Comparison of ENCODE assay signal across 17 cellular contexts in the genomic region with DNA sequence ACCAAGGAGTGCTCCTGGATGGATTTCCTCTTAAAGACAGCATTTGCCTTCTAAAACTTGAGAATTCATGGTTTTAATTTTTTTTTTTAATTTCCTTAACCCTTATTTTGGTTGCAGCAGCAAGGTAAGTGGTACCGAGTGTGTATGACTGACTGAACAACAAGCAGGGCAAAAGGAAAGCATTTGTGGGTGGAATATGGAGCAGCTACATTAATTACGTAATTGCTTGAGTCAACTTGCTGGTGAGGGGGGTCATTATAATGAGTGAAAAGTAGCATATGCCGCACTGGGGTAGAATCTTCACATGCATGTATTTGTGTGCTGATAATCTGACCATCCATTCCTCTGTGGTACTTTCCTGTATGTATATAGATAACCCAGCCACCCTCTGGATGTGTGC.
DNase-seq lines count a peak whose midpoint lies in the region; ATAC-seq, FAIRE-seq and TF ChIP-seq lines count a peak whose summit lies in the region.
"Had no signal": no experiment of that assay in that cellular context is flagged by ENCODE, and none has a peak within 500 bp of the region (broad histone marks: within the 10 kb centered on the region; RNA-seq: fewer than 3 reads in every experiment).

No MANE protein-coding gene starts in this region.

- H3K36me3 ChIP-seq in adipocyte (ENCODE audit: control insufficient read depth, insufficient read depth, low read length, severe bottlenecking) = no peaks in the 10 kb centered on the region
- H3K36me3 ChIP-seq in right atrium auricular region = no peaks in the 10 kb centered on the region
- H3K36me3 ChIP-seq in thoracic aorta = no peaks in the 10 kb centered on the region
- no peaks in the 10 kb centered on the region for H3K36me3 ChIP-seq in small intestine (ENCODE audit: control insufficient read depth in 2 of 2, insufficient read depth in 2 of 2, low read length in 2 of 2)

- no peaks in the 10 kb centered on the region for H3K4me1 Mint-ChIP-seq in activated T-cell treated with anti-CD3 and anti-CD28 coated beads, Interleukin-2, amount 50 U/mL, for 24 hours (ENCODE audit: low read depth)
- H3K4me1 Mint-ChIP-seq: activated naive CD8-positive, alpha-beta T cell treated with anti-CD3 and anti-CD28 coated beads, Interleukin-2, amount 10 ng/mL, durations not matched to agents 7 days and 5 days had no signal

- no peak for ATAC-seq in thoracic aorta (ENCODE audit: insufficient number of reproducible peaks, low FRiP score, low read depth)
- no peak for ATAC-seq in GM19463 (IDR thresholded peaks at IDR 0.05; ENCODE audit: unreplicated experiment)
- ATAC-seq: activated T-cell treated with anti-CD3 and anti-CD28 coated beads, Interleukin-2, amount 50 U/mL, for 4 hours had no signal

- H3K27ac ChIP-seq in right atrium auricular region (peak overlapping the region; percentile 44 to 57), thoracic aorta (peak overlapping the region; percentile 54 to 73), small intestine (ENCODE audit: low read depth in 1 of 2, low read length in 1 of 2) (no peak overlapping the region)

- no peak for FAIRE-seq in small intestine (lab: Jason Lieb, UNC)

- H3K36me3 Mint-ChIP-seq in activated T-cell treated with anti-CD3 and anti-CD28 coated beads, Interleukin-2, amount 50 U/mL, for 24 hours (ENCODE audit: low read depth) = no peaks in the 10 kb centered on the region
- H3K36me3 Mint-ChIP-seq: activated naive CD8-positive, alpha-beta T cell treated with anti-CD3 and anti-CD28 coated beads, Interleukin-2, amount 10 ng/mL, durations not matched to agents 7 days and 5 days had no signal

- TF ChIP-seq CTCF in right atrium auricular region (IDR thresholded peaks at IDR 0.05) (no peak), thoracic aorta (IDR thresholded peaks at IDR 0.05) (no peak)

- H3K27ac Mint-ChIP-seq in activated T-cell treated with anti-CD3 and anti-CD28 coated beads, Interleukin-2, amount 50 U/mL, for 24 hours = no peak overlapping the region
- H3K27ac Mint-ChIP-seq: activated naive CD8-positive, alpha-beta T cell treated with anti-CD3 and anti-CD28 coated beads, Interleukin-2, amount 10 ng/mL, durations not matched to agents 7 days and 5 days had no signal

- H3K27me3 Mint-ChIP-seq in activated T-cell treated with anti-CD3 and anti-CD28 coated beads, Interleukin-2, amount 50 U/mL, for 24 hours = peaks cover 16% of the 10 kb centered on the region
- H3K27me3 Mint-ChIP-seq: progenitor cell of endocrine pancreas had no signal

- H3K27me3 ChIP-seq in adipocyte (replicated peaks; ENCODE audit: control insufficient read depth, insufficient read depth, low read length) (no peaks in the 10 kb centered on the region), right atrium auricular region (no peaks in the 10 kb centered on the region), thoracic aorta (replicated peaks; ENCODE audit: insufficient read depth) (no peaks in the 10 kb centered on the region), small intestine (ENCODE audit: control insufficient read depth in 2 of 2, insufficient read depth in 2 of 2, low read length in 2 of 2) (no peaks in the 10 kb centered on the region)

- H3K9ac ChIP-seq in adipocyte (ENCODE audit: low read length) = peak overlapping the region; percentile 80

- H3K9me3 ChIP-seq in adipocyte (ENCODE audit: control insufficient read depth, low read length) = no peaks in the 10 kb centered on the region
- H3K9me3 ChIP-seq in right atrium auricular region = no peaks in the 10 kb centered on the region
- H3K9me3 ChIP-seq in thoracic aorta = no peaks in the 10 kb centered on the region
- no peaks in the 10 kb centered on the region for H3K9me3 ChIP-seq in small intestine (ENCODE audit: control insufficient read depth, low read depth)

- DNase-seq in NOMO-1 treated with DMSO at 0.1 percent for 48 hours (lab: John Stamatoyannopoulos, UW; ENCODE audit: unreplicated experiment) (peak; percentile 26), NOMO-1 treated with dmso at 0.1 percent for 144 hours (lab: John Stamatoyannopoulos, UW; ENCODE audit: unreplicated experiment) (no peak), adipocyte (ENCODE audit: low read depth) (peak; percentile 28), right atrium auricular region (ENCODE audit: low spot score) (no peak), thoracic aorta (ENCODE audit: low spot score) (no peak), small intestine (no peak)
- no peak for DNase-seq in activated T-cell treated with anti-CD3 and anti-CD28 coated beads, Interleukin-2, amount 50 U/mL, for 24 hours
- DNase-seq: activated CD4-positive, alpha-beta T cell treated with anti-CD3 and anti-CD28 coated beads, Interleukin-2, amount 50 U/mL, for 1 hour; activated naive CD8-positive, alpha-beta T cell treated with anti-CD3 and anti-CD28 coated beads, Interleukin-2, amount 10 ng/mL, durations not matched to agents 7 days and 5 days; activated T-cell treated with anti-CD3 and anti-CD28 coated beads, Interleukin-2, amount 50 U/mL, for 4 hours; GF-D8; kidney glomerular epithelial cell; NCI-H187 treated with DMSO at 0.1 percent for 48 hours; SHP77 treated with DMSO at 0.1 percent for 48 hours; T-helper 9 cell had no signal

- peak overlapping the region; percentile 80 for H3K4me3 ChIP-seq in adipocyte (ENCODE audit: low read length)
- peak overlapping the region; percentile 13 to 34 for H3K4me3 ChIP-seq in right atrium auricular region
- H3K4me3 ChIP-seq in thoracic aorta = peak overlapping the region; percentile 60
- H3K4me3 ChIP-seq in small intestine (ENCODE audit: low read depth in 1 of 2, low read length in 2 of 2) = no peak overlapping the region

- 79 to 96% (median 86%) methylated on average over 3 of the region's 3 CpGs for WGBS in small intestine, 3 donors

- peaks cover 28% of the 10 kb centered on the region for H3K4me1 ChIP-seq in adipocyte (ENCODE audit: control insufficient read depth, insufficient read depth, low read length)
- H3K4me1 ChIP-seq in right atrium auricular region = peaks cover 0 to 26% of the 10 kb centered on the region in 2 donors
- peaks cover 5 to 41% of the 10 kb centered on the region in 2 donors for H3K4me1 ChIP-seq in thoracic aorta (ENCODE audit: control insufficient read depth in 1 of 2, low read depth in 2 of 2)
- no peaks in the 10 kb centered on the region for H3K4me1 ChIP-seq in small intestine (ENCODE audit: control insufficient read depth in 2 of 2, insufficient read depth in 1 of 2, low read depth in 1 of 2, low read length in 1 of 2)

- H3K9me3 Mint-ChIP-seq in activated T-cell treated with anti-CD3 and anti-CD28 coated beads, Interleukin-2, amount 50 U/mL, for 24 hours = no peaks in the 10 kb centered on the region
- H3K9me3 Mint-ChIP-seq: activated naive CD8-positive, alpha-beta T cell treated with anti-CD3 and anti-CD28 coated beads, Interleukin-2, amount 10 ng/mL, durations not matched to agents 7 days and 5 days; activated T-cell treated with anti-CD3 and anti-CD28 coated beads, Interleukin-2, amount 50 U/mL, for 4 hours had no signal

- no peak overlapping the region for H3K4me3 Mint-ChIP-seq in activated T-cell treated with anti-CD3 and anti-CD28 coated beads, Interleukin-2, amount 50 U/mL, for 24 hours
- H3K4me3 Mint-ChIP-seq: activated naive CD8-positive, alpha-beta T cell treated with anti-CD3 and anti-CD28 coated beads, Interleukin-2, amount 10 ng/mL, durations not matched to agents 7 days and 5 days; activated T-cell treated with anti-CD3 and anti-CD28 coated beads, Interleukin-2, amount 50 U/mL, for 4 hours had no signal

Comparison
In these comparisons a context has a peak if more than half of its experiments do, and no peak if none do; other contexts are left out.
1. DNase-seq: peak in NOMO-1 treated with DMSO at 0.1 percent for 48 hours (single experiment) and adipocyte (single experiment); none in NOMO-1 treated with dmso at 0.1 percent for 144 hours (single experiment), right atrium auricular region (single experiment), thoracic aorta (single experiment), activated T-cell treated with anti-CD3 and anti-CD28 coated beads, Interleukin-2, amount 50 U/mL, for 24 hours (single experiment) and small intestine (single experiment).
2. H3K4me3 ChIP-seq: peak in adipocyte (single experiment), right atrium auricular region (2 of 2) and thoracic aorta (single experiment); none in small intestine (0 of 2).
3. H3K27ac ChIP-seq: peak in right atrium auricular region (2 of 2) and thoracic aorta (2 of 2); none in small intestine (0 of 2).